ENCODE assay signal across 1 cellular context in the genomic region with DNA sequence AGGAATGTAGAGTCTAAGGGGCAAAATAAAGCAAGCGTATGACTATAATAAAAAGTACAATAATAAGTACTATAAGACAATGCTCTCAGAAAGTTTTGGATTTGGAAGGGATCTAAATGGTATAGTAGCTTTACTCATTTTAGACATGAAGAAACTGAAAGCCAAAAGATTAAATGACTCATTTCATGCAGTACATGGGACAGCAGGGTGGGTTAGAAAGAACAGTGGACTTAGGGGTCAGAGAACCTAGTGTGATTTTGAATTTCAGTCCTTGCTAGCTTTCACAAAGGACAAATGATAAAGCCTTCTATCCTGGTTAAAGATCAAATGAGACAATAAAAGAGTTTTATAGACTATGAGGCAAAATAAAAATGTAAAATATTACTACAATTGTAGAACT.
TF ChIP-seq lines count a peak whose summit lies in the region.

No MANE protein-coding gene starts in this region.

TF ChIP-seq in GM12878, 131 proteins besides CTCF, POLR2A, EP300 and RAD21:
- TF ChIP-seq CEBPB (IDR thresholded peaks at IDR 0.05; ENCODE audit: borderline replicate concordance in 1 of 2, low read depth in 2 of 2, low read length in 2 of 2), result no peak
- no peak for TF ChIP-seq NRF1 (conservative IDR thresholded peaks at IDR 0.05; ENCODE audit: low read depth, low read length)
- TF ChIP-seq LARP7 (IDR thresholded peaks at IDR 0.05), result no peak
- no peak for TF ChIP-seq HDGF (IDR thresholded peaks at IDR 0.05)
- peak; percentile 84 for TF ChIP-seq JUNB (IDR thresholded peaks at IDR 0.05)
- TF ChIP-seq MEF2A (IDR thresholded peaks at IDR 0.05; ENCODE audit: insufficient read depth, low read depth, low read length), result no peak
- no peak for TF ChIP-seq USF2 (IDR thresholded peaks at IDR 0.05; ENCODE audit: borderline replicate concordance, low read depth, low read length)
- TF ChIP-seq NFIC (IDR thresholded peaks at IDR 0.05; ENCODE audit: low read depth, low read length), result peak; percentile 38; the same call in 1 of the 2 replicates
- TF ChIP-seq ZSCAN29 (IDR thresholded peaks at IDR 0.05), result no peak
- no peak for TF ChIP-seq NR2C2 (IDR thresholded peaks at IDR 0.05; ENCODE audit: borderline replicate concordance, control insufficient read depth, insufficient read length, low read depth)
- 0 out of 4 replicates have a peak, but pooled peaks of 1 of the 2 experiments have one; percentile 31 for TF ChIP-seq ETV6 (conservative IDR thresholded peaks at IDR 0.05 in 1 of 2, IDR thresholded peaks at IDR 0.05 in 1 of 2; ENCODE audit: borderline replicate concordance in 1 of 2, low read depth in 1 of 2)
- TF ChIP-seq MYC (IDR thresholded peaks at IDR 0.05; ENCODE audit: insufficient read depth, insufficient read length, insufficient replicate concordance, low read length, severe bottlenecking), result no peak
- TF ChIP-seq ZBTB40 (IDR thresholded peaks at IDR 0.05; ENCODE audit: borderline replicate concordance), result no peak
- no peak for TF ChIP-seq BACH1 (IDR thresholded peaks at IDR 0.05; ENCODE audit: borderline replicate concordance)
- TF ChIP-seq RUNX3 (IDR thresholded peaks at IDR 0.05; ENCODE audit: low read length), result peak; percentile 16; the same call in 1 of the 2 replicates
- TF ChIP-seq, protein P1, sequence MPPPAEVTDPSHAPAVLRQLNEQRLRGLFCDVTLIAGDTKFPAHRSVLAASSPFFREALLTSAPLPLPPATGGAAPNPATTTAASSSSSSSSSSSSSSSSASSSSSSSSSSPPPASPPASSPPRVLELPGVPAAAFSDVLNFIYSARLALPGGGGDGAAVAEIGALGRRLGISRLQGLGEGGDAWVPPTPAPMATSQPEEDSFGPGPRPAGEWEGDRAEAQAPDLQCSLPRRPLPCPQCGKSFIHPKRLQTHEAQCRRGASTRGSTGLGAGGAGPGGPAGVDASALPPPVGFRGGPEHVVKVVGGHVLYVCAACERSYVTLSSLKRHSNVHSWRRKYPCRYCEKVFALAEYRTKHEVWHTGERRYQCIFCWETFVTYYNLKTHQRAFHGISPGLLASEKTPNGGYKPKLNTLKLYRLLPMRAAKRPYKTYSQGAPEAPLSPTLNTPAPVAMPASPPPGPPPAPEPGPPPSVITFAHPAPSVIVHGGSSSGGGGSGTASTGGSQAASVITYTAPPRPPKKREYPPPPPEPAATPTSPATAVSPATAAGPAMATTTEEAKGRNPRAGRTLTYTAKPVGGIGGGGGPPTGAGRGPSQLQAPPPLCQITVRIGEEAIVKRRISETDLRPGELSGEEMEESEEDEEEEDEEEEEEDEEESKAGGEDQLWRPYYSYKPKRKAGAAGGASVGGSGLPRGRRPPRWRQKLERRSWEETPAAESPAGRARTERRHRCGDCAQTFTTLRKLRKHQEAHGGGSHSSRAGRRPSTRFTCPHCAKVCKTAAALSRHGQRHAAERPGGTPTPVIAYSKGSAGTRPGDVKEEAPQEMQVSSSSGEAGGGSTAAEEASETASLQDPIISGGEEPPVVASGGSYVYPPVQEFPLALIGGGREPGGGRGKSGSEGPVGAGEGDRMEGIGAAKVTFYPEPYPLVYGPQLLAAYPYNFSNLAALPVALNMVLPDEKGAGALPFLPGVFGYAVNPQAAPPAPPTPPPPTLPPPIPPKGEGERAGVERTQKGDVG (CRISPR knock-in tag; IDR thresholded peaks at IDR 0.05), result no peak
